ENCODE assay signal across 8 cellular contexts in the genomic region with DNA sequence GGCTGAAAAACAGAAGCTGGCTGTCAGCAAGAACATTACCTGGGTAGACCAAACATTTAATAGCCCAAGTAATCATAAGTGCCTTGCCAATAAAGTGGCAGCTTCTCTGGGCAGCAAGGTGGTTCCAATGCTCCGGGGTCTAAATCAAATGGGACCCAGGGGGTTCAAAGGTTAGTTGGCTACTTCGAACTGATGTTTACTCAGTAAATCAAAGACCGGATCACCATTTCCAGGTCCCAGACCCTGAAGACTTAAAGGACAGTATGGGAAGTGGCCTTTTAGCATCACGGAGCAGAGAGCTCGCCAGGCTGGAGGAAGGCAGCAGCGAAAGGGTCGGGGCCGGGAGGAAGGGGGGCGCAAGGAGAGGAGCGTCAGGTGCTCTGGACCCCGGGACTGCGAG. TPM values are rescaled to one million over a fixed set of nuclear protein-coding genes. Genes with fewer than 3 reads are reported as not detected.
DNase-seq lines count a peak whose midpoint lies in the region; ATAC-seq, FAIRE-seq and TF ChIP-seq lines count a peak whose summit lies in the region.

No MANE protein-coding gene starts in this region.

- peaks cover 40% of the 10 kb centered on the region for H3K4me1 Mint-ChIP-seq in T-helper 2 cell treated with Interferon-gamma antibody and Interleukin-4, amounts not matched to agents 5 μg/mL and 100 μg/mL, for 36 hours (ENCODE audit: low read depth)
- peaks cover 21% of the 10 kb centered on the region for H3K4me1 Mint-ChIP-seq in activated T-helper 17 cell treated with anti-CD3 and anti-CD28 coated beads, Interleukin-2, amount 50 U/mL, for 72 hours

- H3K9me1 ChIP-seq in keratinocyte (ENCODE audit: control insufficient read depth, extremely low read depth, insufficient read depth, low read length): no peaks in the 10 kb centered on the region

- H3K36me3 Mint-ChIP-seq in T-helper 2 cell treated with Interferon-gamma antibody and Interleukin-4, amounts not matched to agents 5 μg/mL and 100 μg/mL, for 36 hours (ENCODE audit: low read depth): peaks cover 8% of the 10 kb centered on the region
- H3K36me3 Mint-ChIP-seq in activated T-helper 17 cell treated with anti-CD3 and anti-CD28 coated beads, Interleukin-2, amount 50 U/mL, for 72 hours (ENCODE audit: low read depth): no peaks in the 10 kb centered on the region

- H3K4me2 ChIP-seq in keratinocyte (ENCODE audit: control insufficient read depth, extremely low read depth, insufficient read depth, low read depth, low read length): peak overlapping the region; percentile 54

- H3K9ac ChIP-seq in keratinocyte (ENCODE audit: control insufficient read depth, extremely low read depth, insufficient read depth, low read length) (no peak overlapping the region), stomach smooth muscle (ENCODE audit: low read length in 2 of 2) (peak overlapping the region in 1 of 2 donors; percentile 28)

- DNase-seq in T-helper 2 cell treated with Interferon-gamma antibody and Interleukin-4, amounts not matched to agents 5 μg/mL and 100 μg/mL, for 36 hours (ENCODE audit: low spot score): no peak
- DNase-seq in T-helper 2 cell: no peak
- no peak for DNase-seq in keratinocyte (ENCODE audit: low read depth, low spot score)
- no peak for DNase-seq in dermis blood vessel endothelial cell
- no peak for DNase-seq in GM19240 (ENCODE audit: insufficient read length, low spot score)

- H3K9me3 ChIP-seq in keratinocyte (ENCODE audit: control insufficient read depth, low read depth, low read length): no peaks in the 10 kb centered on the region
- H3K9me3 ChIP-seq in stomach smooth muscle (ENCODE audit: control insufficient read depth in 2 of 2, low read length in 2 of 2): no peaks in the 10 kb centered on the region

- H3K4me3 ChIP-seq in keratinocyte (ENCODE audit: control insufficient read depth in 2 of 3, extremely low read depth in 1 of 3, insufficient read depth in 2 of 3, low read depth in 1 of 3, low read length in 3 of 3) (peak overlapping the region; percentile 23 to 46 (median 42)), stomach smooth muscle (ENCODE audit: low read length in 2 of 2) (peak overlapping the region; percentile 25 to 66)

- H3K9me3 Mint-ChIP-seq in T-helper 2 cell treated with Interferon-gamma antibody and Interleukin-4, amounts not matched to agents 5 μg/mL and 100 μg/mL, for 36 hours: no peaks in the 10 kb centered on the region
- no peaks in the 10 kb centered on the region for H3K9me3 Mint-ChIP-seq in activated T-helper 17 cell treated with anti-CD3 and anti-CD28 coated beads, Interleukin-2, amount 50 U/mL, for 72 hours

- no peaks in the 10 kb centered on the region for H3K27me3 Mint-ChIP-seq in T-helper 2 cell treated with Interferon-gamma antibody and Interleukin-4, amounts not matched to agents 5 μg/mL and 100 μg/mL, for 36 hours (ENCODE audit: low read depth)
- no peaks in the 10 kb centered on the region for H3K27me3 Mint-ChIP-seq in activated T-helper 17 cell treated with anti-CD3 and anti-CD28 coated beads, Interleukin-2, amount 50 U/mL, for 72 hours

- dilution Hi-C loops in keratinocyte (cut with MboI; ENCODE audit: extremely low pct_ligation_motif_present, low sequenced_read_pairs): no loop called here

- H3K4me3 Mint-ChIP-seq in T-helper 2 cell treated with Interferon-gamma antibody and Interleukin-4, amounts not matched to agents 5 μg/mL and 100 μg/mL, for 36 hours: peak overlapping the region; percentile 78
- H3K4me3 Mint-ChIP-seq in activated T-helper 17 cell treated with anti-CD3 and anti-CD28 coated beads, Interleukin-2, amount 50 U/mL, for 72 hours: peak overlapping the region; percentile 75

- H4K20me1 ChIP-seq in keratinocyte (ENCODE audit: control insufficient read depth, extremely low read depth, insufficient read depth, low read length): no peaks in the 10 kb centered on the region

- H3K36me3 ChIP-seq in keratinocyte (ENCODE audit: control insufficient read depth in 2 of 2, extremely low read depth in 1 of 2, insufficient read depth in 2 of 2, low read length in 2 of 2): no peaks in the 10 kb centered on the region
- no peaks in the 10 kb centered on the region for H3K36me3 ChIP-seq in stomach smooth muscle (ENCODE audit: control insufficient read depth in 2 of 2, insufficient read depth in 2 of 2, low read length in 2 of 2)

- no peak for ATAC-seq in activated T-helper 17 cell treated with anti-CD3 and anti-CD28 coated beads, Interleukin-2, amount 50 U/mL, for 72 hours (replicated peaks)
- no peak for ATAC-seq in GM21515 (IDR thresholded peaks at IDR 0.05; ENCODE audit: unreplicated experiment)

- H3K27ac ChIP-seq in keratinocyte (ENCODE audit: control insufficient read depth, insufficient read depth, low read length): no peak overlapping the region
- H3K27ac ChIP-seq in stomach smooth muscle (ENCODE audit: low read length): no peak overlapping the region

- no peak for TF ChIP-seq CTCF in keratinocyte (optimal IDR thresholded peaks at IDR 0.05 in 1 of 3, IDR thresholded peaks at IDR 0.05 in 1 of 3, conservative IDR thresholded peaks at IDR 0.05 in 1 of 3; ENCODE audit: extremely low read depth in 1 of 3, insufficient read depth in 2 of 3, low read length in 3 of 3)

- peaks cover 5% of the 10 kb centered on the region for H3K4me1 ChIP-seq in keratinocyte (ENCODE audit: control insufficient read depth, extremely low read depth, insufficient read depth, low read length)
- peaks cover 12% of the 10 kb centered on the region for H3K4me1 ChIP-seq in stomach smooth muscle (ENCODE audit: control insufficient read depth, insufficient read depth, low read length)

- H2AFZ ChIP-seq in keratinocyte (ENCODE audit: control insufficient read depth, low read length): no peak overlapping the region

- FAIRE-seq in keratinocyte (lab: Jason Lieb, UNC): no peak

- H3K27me3 ChIP-seq in keratinocyte (ENCODE audit: control insufficient read depth, extremely low read depth, insufficient read depth, low read length): no peaks in the 10 kb centered on the region
- peaks cover 0 to 6% of the 10 kb centered on the region in 2 donors for H3K27me3 ChIP-seq in stomach smooth muscle (ENCODE audit: control insufficient read depth in 1 of 2, insufficient read depth in 2 of 2, low read length in 2 of 2)

- H3K27ac Mint-ChIP-seq in T-helper 2 cell treated with Interferon-gamma antibody and Interleukin-4, amounts not matched to agents 5 μg/mL and 100 μg/mL, for 36 hours: peak overlapping the region; percentile 86
- peak overlapping the region; percentile 71 for H3K27ac Mint-ChIP-seq in activated T-helper 17 cell treated with anti-CD3 and anti-CD28 coated beads, Interleukin-2, amount 50 U/mL, for 72 hours

- no peaks in the 10 kb centered on the region for H3K79me2 ChIP-seq in keratinocyte (ENCODE audit: control insufficient read depth, insufficient read depth, low read length)

RNA-seq across cellular contexts. Expression of gene SH3KBP1, which starts 1.0 kb away (rescaled TPM):
- 10 to 100 TPM; 84.5 to 95.8 TPM for total RNA-seq in activated T-helper 17 cell treated with anti-CD3 and anti-CD28 coated beads, Interleukin-2, amount 50 U/mL, for 72 hours
- 10.3 to 26.8 TPM (median 15.5 TPM) in 3 replicates for polyA plus RNA-seq in keratinocyte
- 63.1 TPM for polyA plus RNA-seq in keratinocyte (2011; ENCODE audit: low read depth)
- 17.5 and 20.8 TPM in 2 replicates for polyA plus RNA-seq in keratinocyte (2011; cell fraction: cytosol; rRNA removed)
- 9.8 and 11.2 TPM in 2 replicates for polyA plus RNA-seq in keratinocyte (2011; cell fraction: nucleus; rRNA removed)
- polyA plus RNA-seq in keratinocyte (2012; ENCODE audit: low replicate concordance): 28.6 and 30.0 TPM in 2 replicates
- 10.5 to 22.6 TPM (median 16.5 TPM) in 3 replicates for polyA minus RNA-seq in keratinocyte
- 11.5 TPM for polyA minus RNA-seq in keratinocyte (2011; cell fraction: cytosol; rRNA and poly(A)+ RNA removed)
- 4.1 and 8.4 TPM in 2 replicates for polyA minus RNA-seq in keratinocyte (2011; cell fraction: nucleus; rRNA and poly(A)+ RNA removed)
- total RNA-seq in dermis blood vessel endothelial cell: 9.2 and 22.3 TPM in 2 replicates
